14 cellular contexts compared by ENCODE assay signal in genomic region chr3:43061101-43061895, GRCh38.
"Had no signal": no experiment of that assay in that cellular context is flagged by ENCODE, and none has a peak within 500 bp of the region (broad histone marks: within the 10 kb centered on the region; RNA-seq: fewer than 3 reads in every experiment).

No MANE protein-coding gene starts in this region.

- H3K27ac Mint-ChIP-seq: activated naive CD4-positive, alpha-beta T cell treated with anti-CD3 and anti-CD28 coated beads, Interleukin-2, amount 50 U/mL, for 24 hours had no signal

- H3K4me1 ChIP-seq: uterus had no signal

- H3K27ac ChIP-seq: coronary artery, neutrophil, tibial artery, uterus had no signal

- H3K4me3 Mint-ChIP-seq: activated naive CD4-positive, alpha-beta T cell treated with anti-CD3 and anti-CD28 coated beads, Interleukin-2, amount 50 U/mL, for 24 hours; naive B cell had no signal

- H3K36me3 ChIP-seq: neutrophil, uterus had no signal

- H3K27me3 ChIP-seq: neutrophil, tibial artery, uterus had no signal

- H3K27me3 Mint-ChIP-seq: activated naive CD4-positive, alpha-beta T cell treated with anti-CD3 and anti-CD28 coated beads, Interleukin-2, amount 50 U/mL, for 24 hours had no signal

- H3K9me3 Mint-ChIP-seq: activated naive CD4-positive, alpha-beta T cell treated with anti-CD3 and anti-CD28 coated beads, Interleukin-2, amount 50 U/mL, for 24 hours had no signal

- DNase-seq: activated CD4-positive, alpha-beta T cell treated with anti-CD3 and anti-CD28 coated beads, Interleukin-2, amount 50 U/mL, for 4 hours; activated effector memory CD4-positive, alpha-beta T cell treated with anti-CD3 and anti-CD28 coated beads, Interleukin-2, amount 50 U/mL, for 16 hours; activated T-cell treated with anti-CD3 and anti-CD28 coated beads, Interleukin-2, amount 50 U/mL, for 48 hours; caudate nucleus; effector CD4-positive, alpha-beta T cell; head of caudate nucleus; naive B cell; stimulated activated CD4-positive, alpha-beta T cell treated with anti-CD3 and anti-CD28 coated beads, Interleukin-15, amount 100 ng/mL, for 24 hours; stimulated activated CD4-positive, alpha-beta T cell treated with anti-CD3 and anti-CD28 coated beads, Interleukin-4, amount 100 ng/mL, for 1 hour; tibial artery; uterus had no signal

- H3K4me1 Mint-ChIP-seq: naive B cell had no signal

- H3K4me3 ChIP-seq: coronary artery, tibial artery, uterus had no signal

- H3K9me3 ChIP-seq: neutrophil, uterus had no signal

- H3K36me3 Mint-ChIP-seq: naive B cell had no signal
